In the genomic region with DNA sequence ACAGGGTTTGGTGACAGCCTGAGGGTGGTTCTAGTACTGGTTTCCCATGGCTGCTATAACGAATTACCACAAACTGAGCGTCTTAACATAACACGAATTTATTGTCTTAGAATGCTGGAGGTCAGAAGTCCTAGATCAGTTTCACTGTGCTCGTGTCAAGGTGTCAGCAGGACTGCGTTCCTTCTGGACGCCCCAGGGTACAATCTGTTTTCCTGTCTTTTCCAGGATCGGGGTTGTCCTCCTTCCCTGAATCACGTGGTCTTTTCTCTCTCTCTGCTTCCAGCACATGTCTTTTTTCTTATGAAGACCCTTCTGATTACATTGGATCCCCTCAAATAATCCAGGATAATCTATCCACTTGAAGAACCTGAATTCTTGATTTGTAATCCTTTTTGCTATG, we compare ENCODE assay signal across 18 cellular contexts.
DNase-seq lines count a peak whose midpoint lies in the region; ATAC-seq, FAIRE-seq and TF ChIP-seq lines count a peak whose summit lies in the region.
"Had no signal": no experiment of that assay in that cellular context is flagged by ENCODE, and none has a peak within 500 bp of the region (broad histone marks: within the 10 kb centered on the region; RNA-seq: fewer than 3 reads in every experiment).

No MANE protein-coding gene starts in this region.

- DNase-seq in ELF-1 (ENCODE audit: low read depth, low spot score) (peak; percentile 22), G401 (ENCODE audit: low spot score) (peak; percentile 53), K562 (ENCODE audit: extremely low read depth in 1 of 4, low spot score in 3 of 4) (no peak), nephron progenitor cell (peak; percentile 33), WTC11 (ENCODE audit: low spot score) (no peak)
- DNase-seq in activated naive CD8-positive, alpha-beta T cell treated with anti-CD3 and anti-CD28 coated beads, Interleukin-2, amount 50 U/mL, for 24 hours = no peak
- DNase-seq: Calu3; CD4-positive, alpha-beta memory T cell; COR-L47; DMS53; DMS79 treated with DMSO at 0.1 percent for 48 hours; GDM1; H9; HFFc6 had no signal

- no peak for ATAC-seq in K562
- ATAC-seq in activated naive CD8-positive, alpha-beta T cell treated with anti-CD3 and anti-CD28 coated beads, Interleukin-2, amount 50 U/mL, for 24 hours = no peak
- no peak for ATAC-seq in WTC11
- ATAC-seq: GM12878, GM23338, HCT116 had no signal

- no peak for TF ChIP-seq EP300 in K562 (IDR thresholded peaks at IDR 0.05; ENCODE audit: low read length)

- H3K4me2 ChIP-seq in K562 (ENCODE audit: insufficient read depth, low read length) = no peak overlapping the region
- H3K4me2 ChIP-seq: GM23338 had no signal

- TF ChIP-seq POLR2A in K562 (conservative IDR thresholded peaks at IDR 0.05) = no peak

- H3K4me3 Mint-ChIP-seq in nephron progenitor cell (peak overlapping the region; percentile 0), WTC11 (no peak overlapping the region)
- H3K4me3 Mint-ChIP-seq in activated naive CD8-positive, alpha-beta T cell treated with anti-CD3 and anti-CD28 coated beads, Interleukin-2, amount 50 U/mL, for 24 hours = no peak overlapping the region
- H3K4me3 Mint-ChIP-seq: CD4-positive, alpha-beta memory T cell; GM23338; H9; HFFc6 had no signal

- no peak for FAIRE-seq in K562 (lab: Jason Lieb, UNC)
- FAIRE-seq: GM12878, GM19239 had no signal

- intact Hi-C loops in K562 (cut with micrococcal nuclease) = loop anchor here (10.0 kb wide), 1 partner anchor 186 kb away; no protein-coding TSS in a partner anchor

- BruUV-seq in K562 (replicated peaks; lab: Mats Ljungman, UMichigan) = no TSS peak

- H3K27me3 ChIP-seq in K562 (ENCODE audit: control insufficient read depth in 2 of 2, insufficient read depth in 2 of 2, low read length in 2 of 2) = peaks cover 5 to 14% of the 10 kb centered on the region in 2 experiments; a peak in 4 of 5 replicates

- no peaks in the 10 kb centered on the region for H3K36me3 Mint-ChIP-seq in nephron progenitor cell (ENCODE audit: low read depth)
- no peaks in the 10 kb centered on the region for H3K36me3 Mint-ChIP-seq in activated naive CD8-positive, alpha-beta T cell treated with anti-CD3 and anti-CD28 coated beads, Interleukin-2, amount 50 U/mL, for 24 hours (ENCODE audit: low read depth)
- no peaks in the 10 kb centered on the region for H3K36me3 Mint-ChIP-seq in WTC11
- H3K36me3 Mint-ChIP-seq: CD4-positive, alpha-beta memory T cell had no signal

- no peak overlapping the region for H2AFZ ChIP-seq in K562 (ENCODE audit: low read depth, low read length)
- H2AFZ ChIP-seq: GM23338 had no signal

- H3K36me3 ChIP-seq in K562 (ENCODE audit: control insufficient read depth, insufficient read depth, low read length) = no peaks in the 10 kb centered on the region

- no peaks in the 10 kb centered on the region for H3K4me1 ChIP-seq in K562 (replicated peaks in 1 of 2; ENCODE audit: control insufficient read depth in 2 of 2, insufficient read depth in 2 of 2, low read length in 2 of 2)

- POLR2A ChIA-PET in K562 (lab: Yijun Ruan, JAX) (no interaction called here), WTC11 (lab: Charles Lee) (no interaction called here)

- TF ChIP-seq CTCF in K562 (IDR thresholded peaks at IDR 0.05 in 2 of 3, conservative IDR thresholded peaks at IDR 0.05 in 1 of 3; ENCODE audit: insufficient read depth in 2 of 3, low read depth in 1 of 3, low read length in 3 of 3) = no peak
- no peak for TF ChIP-seq CTCF in nephron progenitor cell (IDR thresholded peaks at IDR 0.05)
- TF ChIP-seq CTCF in WTC11 (IDR thresholded peaks at IDR 0.05) = no peak

- WGBS in K562 (ENCODE audit: insufficient coverage, low coverage, missing lambda C conversion rate) = 2% methylated on average over 8 of the region's 8 CpGs

- no peaks in the 10 kb centered on the region; the same call in 1 of the 2 replicates for H4K20me1 ChIP-seq in K562 (replicated peaks; ENCODE audit: control insufficient read depth, insufficient read depth, low read length)

- no peaks in the 10 kb centered on the region for H3K79me2 ChIP-seq in K562 (ENCODE audit: control insufficient read depth, insufficient read depth, low read length)

- no peak overlapping the region for H3K4me3 ChIP-seq in K562
- H3K4me3 ChIP-seq: GM12878, GM23338 had no signal

- no peaks in the 10 kb centered on the region for H3K9me3 Mint-ChIP-seq in nephron progenitor cell
- H3K9me3 Mint-ChIP-seq in activated naive CD8-positive, alpha-beta T cell treated with anti-CD3 and anti-CD28 coated beads, Interleukin-2, amount 50 U/mL, for 24 hours = no peaks in the 10 kb centered on the region
- no peaks in the 10 kb centered on the region for H3K9me3 Mint-ChIP-seq in WTC11
- H3K9me3 Mint-ChIP-seq: GM23338, H9, HFFc6 had no signal

- no peak overlapping the region for H3K27ac ChIP-seq in K562 (ENCODE audit: extremely low read depth, low read depth, low read length)

- H3K27ac Mint-ChIP-seq in nephron progenitor cell (peak overlapping the region; percentile 74), WTC11 (no peak overlapping the region)
- H3K27ac Mint-ChIP-seq in activated naive CD8-positive, alpha-beta T cell treated with anti-CD3 and anti-CD28 coated beads, Interleukin-2, amount 50 U/mL, for 24 hours = no peak overlapping the region
- H3K27ac Mint-ChIP-seq: CD4-positive, alpha-beta memory T cell; GM23338; H9; HFFc6 had no signal

- H3K27me3 Mint-ChIP-seq in nephron progenitor cell (ENCODE audit: low read depth, poor library complexity) (peaks cover 5% of the 10 kb centered on the region), WTC11 (ENCODE audit: low read depth) (no peaks in the 10 kb centered on the region)
- peaks cover 16% of the 10 kb centered on the region for H3K27me3 Mint-ChIP-seq in activated naive CD8-positive, alpha-beta T cell treated with anti-CD3 and anti-CD28 coated beads, Interleukin-2, amount 50 U/mL, for 24 hours

- H3K9ac ChIP-seq in K562 (ENCODE audit: insufficient read depth in 1 of 2, low read depth in 2 of 2, low read length in 2 of 2) = no peak overlapping the region

- no peaks in the 10 kb centered on the region for H3K9me1 ChIP-seq in K562 (ENCODE audit: control insufficient read depth, insufficient read depth, low read length)

- TF ChIP-seq RAD21 in K562 (CRISPR knock-in tag; conservative IDR thresholded peaks at IDR 0.05 in 1 of 2, IDR thresholded peaks at IDR 0.05 in 1 of 2) = no peak

- CTCF ChIA-PET in K562 (lab: Yijun Ruan, JAX; ENCODE audit: low intra/inter-chr PET ratio) = no interaction called here
- CTCF ChIA-PET in WTC11 (lab: Charles Lee) = no interaction called here

- in situ Hi-C loops in G401 (cut with HindIII; ENCODE audit: low sequenced_read_pairs) = no loop called here
- in situ Hi-C loops in K562 (cut with MboI) = no loop called here

- H3K4me1 Mint-ChIP-seq in nephron progenitor cell = peaks cover 72% of the 10 kb centered on the region
- H3K4me1 Mint-ChIP-seq in activated naive CD8-positive, alpha-beta T cell treated with anti-CD3 and anti-CD28 coated beads, Interleukin-2, amount 50 U/mL, for 24 hours = peaks cover 6% of the 10 kb centered on the region
- peaks cover 21% of the 10 kb centered on the region for H3K4me1 Mint-ChIP-seq in WTC11
- H3K4me1 Mint-ChIP-seq: CD4-positive, alpha-beta memory T cell had no signal

- H3K9me3 ChIP-seq in K562 (replicated peaks; ENCODE audit: control insufficient read depth, insufficient read depth, low read depth, low read length) = no peaks in the 10 kb centered on the region

TF ChIP-seq in K562, 482 proteins besides CTCF, POLR2A, EP300 and RAD21:
- no peak for TF ChIP-seq CHCHD3 (CRISPR knock-in tag; IDR thresholded peaks at IDR 0.05)
- TF ChIP-seq, protein P1, sequence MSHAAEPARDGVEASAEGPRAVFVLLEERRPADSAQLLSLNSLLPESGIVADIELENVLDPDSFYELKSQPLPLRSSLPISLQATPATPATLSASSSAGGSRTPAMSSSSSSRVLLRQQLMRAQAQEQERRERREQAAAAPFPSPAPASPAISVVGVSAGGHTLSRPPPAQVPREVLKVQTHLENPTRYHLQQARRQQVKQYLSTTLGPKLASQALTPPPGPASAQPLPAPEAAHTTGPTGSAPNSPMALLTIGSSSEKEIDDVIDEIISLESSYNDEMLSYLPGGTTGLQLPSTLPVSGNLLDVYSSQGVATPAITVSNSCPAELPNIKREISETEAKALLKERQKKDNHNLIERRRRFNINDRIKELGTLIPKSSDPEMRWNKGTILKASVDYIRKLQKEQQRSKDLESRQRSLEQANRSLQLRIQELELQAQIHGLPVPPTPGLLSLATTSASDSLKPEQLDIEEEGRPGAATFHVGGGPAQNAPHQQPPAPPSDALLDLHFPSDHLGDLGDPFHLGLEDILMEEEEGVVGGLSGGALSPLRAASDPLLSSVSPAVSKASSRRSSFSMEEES (CRISPR knock-in tag; IDR thresholded peaks at IDR 0.05) = peak; percentile 51; the same call in 1 of the 2 replicates

TF ChIP-seq in WTC11, 78 proteins besides CTCF, POLR2A, EP300 and RAD21 (continues in another document):
- TF ChIP-seq ZNF317 (CRISPR knock-in tag; IDR thresholded peaks at IDR 0.05; ENCODE audit: borderline replicate concordance, low read depth) (no peak), NFYB (CRISPR knock-in tag; conservative IDR thresholded peaks at IDR 0.05; ENCODE audit: low read depth) (no peak)
- TF ChIP-seq, protein P2, sequence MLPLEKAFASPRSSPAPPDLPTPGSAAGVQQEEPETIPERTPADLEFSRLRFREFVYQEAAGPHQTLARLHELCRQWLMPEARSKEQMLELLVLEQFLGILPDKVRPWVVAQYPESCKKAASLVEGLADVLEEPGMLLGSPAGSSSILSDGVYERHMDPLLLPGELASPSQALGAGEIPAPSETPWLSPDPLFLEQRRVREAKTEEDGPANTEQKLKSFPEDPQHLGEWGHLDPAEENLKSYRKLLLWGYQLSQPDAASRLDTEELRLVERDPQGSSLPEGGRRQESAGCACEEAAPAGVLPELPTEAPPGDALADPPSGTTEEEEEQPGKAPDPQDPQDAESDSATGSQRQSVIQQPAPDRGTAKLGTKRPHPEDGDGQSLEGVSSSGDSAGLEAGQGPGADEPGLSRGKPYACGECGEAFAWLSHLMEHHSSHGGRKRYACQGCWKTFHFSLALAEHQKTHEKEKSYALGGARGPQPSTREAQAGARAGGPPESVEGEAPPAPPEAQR (CRISPR knock-in tag; IDR thresholded peaks at IDR 0.05) = no peak
- TF ChIP-seq, protein P3, sequence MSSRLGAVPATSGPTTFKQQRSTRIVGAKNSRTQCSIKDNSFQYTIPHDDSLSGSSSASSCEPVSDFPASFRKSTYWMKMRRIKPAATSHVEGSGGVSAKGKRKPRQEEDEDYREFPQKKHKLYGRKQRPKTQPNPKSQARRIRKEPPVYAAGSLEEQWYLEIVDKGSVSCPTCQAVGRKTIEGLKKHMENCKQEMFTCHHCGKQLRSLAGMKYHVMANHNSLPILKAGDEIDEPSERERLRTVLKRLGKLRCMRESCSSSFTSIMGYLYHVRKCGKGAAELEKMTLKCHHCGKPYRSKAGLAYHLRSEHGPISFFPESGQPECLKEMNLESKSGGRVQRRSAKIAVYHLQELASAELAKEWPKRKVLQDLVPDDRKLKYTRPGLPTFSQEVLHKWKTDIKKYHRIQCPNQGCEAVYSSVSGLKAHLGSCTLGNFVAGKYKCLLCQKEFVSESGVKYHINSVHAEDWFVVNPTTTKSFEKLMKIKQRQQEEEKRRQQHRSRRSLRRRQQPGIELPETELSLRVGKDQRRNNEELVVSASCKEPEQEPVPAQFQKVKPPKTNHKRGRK (CRISPR knock-in tag; IDR thresholded peaks at IDR 0.05; ENCODE audit: borderline replicate concordance) = no peak

Comparison
In these comparisons a context has a peak if more than half of its experiments do, and no peak if none do; other contexts are left out.
1. DNase-seq: peak in ELF-1 (single experiment), G401 (single experiment) and nephron progenitor cell (single experiment); none in K562 (0 of 4), activated naive CD8-positive, alpha-beta T cell treated with anti-CD3 and anti-CD28 coated beads, Interleukin-2, amount 50 U/mL, for 24 hours (single experiment) and WTC11 (single experiment).